ENCODE assay signal across 31 cellular contexts in the genomic region with DNA sequence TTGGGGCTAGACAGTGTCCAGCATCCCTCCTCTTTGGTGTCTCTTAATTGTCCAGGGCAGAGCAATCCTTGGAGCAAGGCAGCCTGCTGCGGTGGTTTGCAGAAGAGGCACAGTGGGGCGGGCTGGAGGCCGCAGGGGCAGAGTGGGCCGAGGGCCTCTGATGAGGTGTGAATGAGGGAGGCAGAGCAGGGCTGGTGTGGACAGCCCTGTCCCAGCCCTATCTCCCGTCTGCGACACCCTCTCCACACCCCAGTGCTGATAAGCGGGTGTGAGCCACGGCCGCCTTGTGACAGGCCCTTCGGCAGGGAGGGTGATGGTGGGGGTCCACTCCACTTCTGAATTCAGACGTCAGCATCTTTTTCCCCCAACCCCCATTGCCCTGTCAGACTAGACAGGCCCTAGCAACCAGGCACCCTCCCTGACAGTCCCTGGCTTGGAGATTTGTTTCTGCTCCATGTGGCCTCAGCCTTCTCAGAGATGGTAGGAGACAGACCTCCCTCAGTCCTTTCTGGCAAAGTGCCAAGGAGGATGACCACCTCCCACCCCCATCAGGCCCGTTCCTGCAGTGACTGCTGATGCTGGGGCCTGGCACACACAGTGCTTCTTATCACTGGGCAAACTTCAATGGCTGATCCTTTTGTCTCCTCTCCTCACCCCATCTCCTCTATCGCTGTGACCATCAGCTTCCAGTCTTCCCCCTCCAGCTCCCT. TPM values are rescaled to one million over a fixed set of nuclear protein-coding genes. Genes with fewer than 3 reads are reported as not detected.
DNase-seq lines count a peak whose midpoint lies in the region; ATAC-seq and TF ChIP-seq lines count a peak whose summit lies in the region.
"Had no signal": no experiment of that assay in that cellular context is flagged by ENCODE, and none has a peak within 500 bp of the region (broad histone marks: within the 10 kb centered on the region; RNA-seq: fewer than 3 reads in every experiment).

No MANE protein-coding gene starts in this region.

- H3K27ac Mint-ChIP-seq in stimulated activated naive CD8-positive, alpha-beta T cell treated with anti-CD3 and anti-CD28 coated beads, Interleukin-15, amount 100 ng/mL, for 72 hours = peak overlapping the region in 1 of 2 donors; percentile 31
- H3K27ac Mint-ChIP-seq in neural progenitor cell = no peak overlapping the region
- H3K27ac Mint-ChIP-seq in stimulated activated naive B cell treated with anti-CD40 and anti-IgM and Interleukin-4, amounts not matched to agents 10 μg/mL and 1 μg/mL and 100 μg/mL, for 72 hours = no peak overlapping the region
- H3K27ac Mint-ChIP-seq: activated naive CD4-positive, alpha-beta T cell treated with anti-CD3 and anti-CD28 coated beads, Interleukin-2, amount 50 U/mL, for 24 hours; activated T-cell treated with anti-CD3 and anti-CD28 coated beads, Interleukin-2, amount 50 U/mL, for 72 hours; HFFc6; stimulated activated effector memory CD8-positive, alpha-beta T cell treated with anti-CD3 and anti-CD28 coated beads, Interleukin-12 subunit alpha, Interleukin-12 subunit beta, amount 100 ng/mL, for 72 hours; T-helper 1 cell treated with Interleukin-12 subunit alpha and Interleukin-12 subunit beta and Interleukin-4 antibody, amounts not matched to agents 30 μg/mL and 1 μg/mL, for 36 hours had no signal

- H2AFZ ChIP-seq in neural progenitor cell (replicated peaks) = no peak overlapping the region

- no peaks in the 10 kb centered on the region for H3K79me2 ChIP-seq in neural progenitor cell (ENCODE audit: low read depth)

- ATAC-seq in stimulated activated naive CD8-positive, alpha-beta T cell treated with anti-CD3 and anti-CD28 coated beads, Interleukin-15, amount 100 ng/mL, for 72 hours = peak; percentile 50
- no peak for ATAC-seq in stimulated activated naive CD8-positive, alpha-beta T cell treated with anti-CD3 and anti-CD28 coated beads, Interleukin-15, Interleukin-2, amounts not matched to agents 100 U/mL and 50 U/mL, for 24 hours
- ATAC-seq in heart left ventricle (peak; percentile 95 to 97 (median 96)), GM21423 (IDR thresholded peaks at IDR 0.05; ENCODE audit: unreplicated experiment) (no peak), HG02798 (IDR thresholded peaks at IDR 0.05; ENCODE audit: poor library complexity, unreplicated experiment) (no peak)
- no peak for ATAC-seq in stimulated activated naive B cell treated with anti-CD40 and anti-IgM and Interleukin-4, amounts not matched to agents 10 μg/mL and 1 μg/mL and 100 μg/mL, for 72 hours (replicated peaks)
- ATAC-seq: activated CD4-positive, CD25-positive, alpha-beta regulatory T cell treated with anti-CD3 and anti-CD28 coated beads, Interleukin-2, amount 50 U/mL, for 24 hours; activated T-cell treated with anti-CD3 and anti-CD28 coated beads, Interleukin-2, amount 50 U/mL, for 72 hours; naive thymus-derived CD4-positive, alpha-beta T cell; psoas muscle; stimulated activated effector memory CD8-positive, alpha-beta T cell treated with anti-CD3 and anti-CD28 coated beads, Interleukin-12 subunit alpha, Interleukin-12 subunit beta, amount 100 ng/mL, for 72 hours had no signal

- peaks cover 0 to 10% (median 0%) of the 10 kb centered on the region in 9 donors for H3K36me3 ChIP-seq in heart left ventricle
- H3K36me3 ChIP-seq in neural progenitor cell = no peaks in the 10 kb centered on the region
- H3K36me3 ChIP-seq: brain microvascular endothelial cell, suprapubic skin had no signal

- H3K9ac ChIP-seq in neural progenitor cell = no peak overlapping the region

- H3K4me1 Mint-ChIP-seq in stimulated activated naive CD8-positive, alpha-beta T cell treated with anti-CD3 and anti-CD28 coated beads, Interleukin-15, amount 100 ng/mL, for 72 hours = peaks cover 7% of the 10 kb centered on the region
- peaks cover 5% of the 10 kb centered on the region for H3K4me1 Mint-ChIP-seq in neural progenitor cell
- H3K4me1 Mint-ChIP-seq in stimulated activated naive B cell treated with anti-CD40 and anti-IgM and Interleukin-4, amounts not matched to agents 10 μg/mL and 1 μg/mL and 100 μg/mL, for 72 hours = no peaks in the 10 kb centered on the region
- H3K4me1 Mint-ChIP-seq: activated naive CD4-positive, alpha-beta T cell treated with anti-CD3 and anti-CD28 coated beads, Interleukin-2, amount 50 U/mL, for 24 hours; stimulated activated effector memory CD8-positive, alpha-beta T cell treated with anti-CD3 and anti-CD28 coated beads, Interleukin-12 subunit alpha, Interleukin-12 subunit beta, amount 100 ng/mL, for 72 hours had no signal

- 38 to 65% (median 55%) methylated on average over 13 of the region's 13 CpGs for WGBS in heart left ventricle, 4 donors

- H3K36me3 Mint-ChIP-seq in neural progenitor cell = peaks cover 21% of the 10 kb centered on the region
- H3K36me3 Mint-ChIP-seq in stimulated activated naive B cell treated with anti-CD40 and anti-IgM and Interleukin-4, amounts not matched to agents 10 μg/mL and 1 μg/mL and 100 μg/mL, for 72 hours = peaks cover 46 to 51% of the 10 kb centered on the region in 2 donors

- H3K4me1 ChIP-seq in heart left ventricle = peaks cover 0 to 63% (median 17%) of the 10 kb centered on the region in 12 donors
- peaks cover 6% of the 10 kb centered on the region for H3K4me1 ChIP-seq in neural progenitor cell
- H3K4me1 ChIP-seq: A549, psoas muscle, suprapubic skin had no signal

- H3K9me3 ChIP-seq in heart left ventricle (peaks cover 0 to 11% (median 0%) of the 10 kb centered on the region in 12 donors), neural progenitor cell (ENCODE audit: low read depth) (no peaks in the 10 kb centered on the region)
- H3K9me3 ChIP-seq: psoas muscle, suprapubic skin had no signal

- H3K27ac ChIP-seq in heart left ventricle (peak overlapping the region; percentile 3 to 90 (median 66)), neural progenitor cell (no peak overlapping the region)
- H3K27ac ChIP-seq: A549, brain microvascular endothelial cell, psoas muscle, suprapubic skin had no signal

- intact Hi-C loops in heart left ventricle (cut with DNase I) = loop anchor here in 4 of 10 donors (1.0 to 10.0 kb wide), 4 partner anchors 10 to 191 kb away; no protein-coding TSS in a partner anchor

- H4K20me1 ChIP-seq in neural progenitor cell (ENCODE audit: low read depth) = no peaks in the 10 kb centered on the region

- H3K4me3 Mint-ChIP-seq in stimulated activated naive CD8-positive, alpha-beta T cell treated with anti-CD3 and anti-CD28 coated beads, Interleukin-15, amount 100 ng/mL, for 72 hours = no peak overlapping the region
- no peak overlapping the region for H3K4me3 Mint-ChIP-seq in neural progenitor cell
- H3K4me3 Mint-ChIP-seq in stimulated activated naive B cell treated with anti-CD40 and anti-IgM and Interleukin-4, amounts not matched to agents 10 μg/mL and 1 μg/mL and 100 μg/mL, for 72 hours = no peak overlapping the region
- H3K4me3 Mint-ChIP-seq: activated naive CD4-positive, alpha-beta T cell treated with anti-CD3 and anti-CD28 coated beads, Interleukin-2, amount 50 U/mL, for 24 hours; activated T-cell treated with anti-CD3 and anti-CD28 coated beads, Interleukin-2, amount 50 U/mL, for 72 hours; CD4-positive, CD25-positive, alpha-beta regulatory T cell; HFFc6; naive thymus-derived CD4-positive, alpha-beta T cell; stimulated activated effector memory CD8-positive, alpha-beta T cell treated with anti-CD3 and anti-CD28 coated beads, Interleukin-12 subunit alpha, Interleukin-12 subunit beta, amount 100 ng/mL, for 72 hours; T-helper 1 cell treated with Interleukin-12 subunit alpha and Interleukin-12 subunit beta and Interleukin-4 antibody, amounts not matched to agents 30 μg/mL and 1 μg/mL, for 36 hours had no signal

- no peak for TF ChIP-seq CTCF in heart left ventricle (IDR thresholded peaks at IDR 0.05)
- no peak for TF ChIP-seq CTCF in neural progenitor cell (IDR thresholded peaks at IDR 0.05)

- H3K4me3 ChIP-seq in heart left ventricle = no peak overlapping the region
- H3K4me3 ChIP-seq in neural progenitor cell = no peak overlapping the region
- H3K4me3 ChIP-seq: A549, psoas muscle, suprapubic skin had no signal

- no peaks in the 10 kb centered on the region for H3K9me3 Mint-ChIP-seq in stimulated activated naive CD8-positive, alpha-beta T cell treated with anti-CD3 and anti-CD28 coated beads, Interleukin-15, amount 100 ng/mL, for 72 hours
- H3K9me3 Mint-ChIP-seq in neural progenitor cell = peaks cover 14% of the 10 kb centered on the region
- H3K9me3 Mint-ChIP-seq in stimulated activated naive B cell treated with anti-CD40 and anti-IgM and Interleukin-4, amounts not matched to agents 10 μg/mL and 1 μg/mL and 100 μg/mL, for 72 hours = no peaks in the 10 kb centered on the region
- H3K9me3 Mint-ChIP-seq: activated naive CD4-positive, alpha-beta T cell treated with anti-CD3 and anti-CD28 coated beads, Interleukin-2, amount 50 U/mL, for 24 hours; activated T-cell treated with anti-CD3 and anti-CD28 coated beads, Interleukin-2, amount 50 U/mL, for 72 hours; CD4-positive, CD25-positive, alpha-beta regulatory T cell; HFFc6; stimulated activated effector memory CD8-positive, alpha-beta T cell treated with anti-CD3 and anti-CD28 coated beads, Interleukin-12 subunit alpha, Interleukin-12 subunit beta, amount 100 ng/mL, for 72 hours; T-helper 1 cell treated with Interleukin-12 subunit alpha and Interleukin-12 subunit beta and Interleukin-4 antibody, amounts not matched to agents 30 μg/mL and 1 μg/mL, for 36 hours had no signal

- no peak overlapping the region for H3K4me2 ChIP-seq in neural progenitor cell
- H3K4me2 ChIP-seq: A549 had no signal

- no peaks in the 10 kb centered on the region for H3K27me3 Mint-ChIP-seq in stimulated activated naive CD8-positive, alpha-beta T cell treated with anti-CD3 and anti-CD28 coated beads, Interleukin-15, amount 100 ng/mL, for 72 hours
- H3K27me3 Mint-ChIP-seq in neural progenitor cell (ENCODE audit: insufficient read depth, low read depth) = peaks cover 7% of the 10 kb centered on the region
- no peaks in the 10 kb centered on the region for H3K27me3 Mint-ChIP-seq in stimulated activated naive B cell treated with anti-CD40 and anti-IgM and Interleukin-4, amounts not matched to agents 10 μg/mL and 1 μg/mL and 100 μg/mL, for 72 hours
- H3K27me3 Mint-ChIP-seq: activated naive CD4-positive, alpha-beta T cell treated with anti-CD3 and anti-CD28 coated beads, Interleukin-2, amount 50 U/mL, for 24 hours; CD4-positive, CD25-positive, alpha-beta regulatory T cell; naive thymus-derived CD4-positive, alpha-beta T cell had no signal

- no peaks in the 10 kb centered on the region for H3K27me3 ChIP-seq in heart left ventricle
- H3K27me3 ChIP-seq in neural progenitor cell = no peaks in the 10 kb centered on the region
- H3K27me3 ChIP-seq: brain microvascular endothelial cell, suprapubic skin had no signal

- TF ChIP-seq POLR2A in heart left ventricle (IDR thresholded peaks at IDR 0.05) = no peak

- no peaks in the 10 kb centered on the region for H3F3A ChIP-seq in neural progenitor cell (ENCODE audit: low read depth)

- no peak for DNase-seq in stimulated activated naive CD8-positive, alpha-beta T cell treated with anti-CD3 and anti-CD28 coated beads, Interleukin-15, amount 100 ng/mL, for 72 hours
- no peak for DNase-seq in stimulated activated naive CD8-positive, alpha-beta T cell treated with anti-CD3 and anti-CD28 coated beads, Interleukin-15, Interleukin-2, amounts not matched to agents 100 U/mL and 50 U/mL, for 24 hours
- DNase-seq in heart left ventricle (peak; percentile 84 to 94 (median 87)), mesenteric fat pad (ENCODE audit: low spot score) (peak; percentile 77), neural progenitor cell (ENCODE audit: low spot score) (no peak)
- DNase-seq in stimulated activated naive B cell treated with anti-CD40 and anti-IgM and Interleukin-4, amounts not matched to agents 10 μg/mL and 1 μg/mL and 100 μg/mL, for 72 hours = no peak
- DNase-seq: activated CD4-positive, alpha-beta T cell treated with anti-CD3 and anti-CD28 coated beads, Interleukin-2, amount 50 U/mL, for 4 hours; activated T-cell treated with anti-CD3 and anti-CD28 coated beads, Interleukin-2, amount 50 U/mL, for 72 hours; amygdala; brain microvascular endothelial cell; CD4-positive, CD25-positive, alpha-beta regulatory T cell; GOT3; HFFc6; IMR-90; midbrain; naive thymus-derived CD4-positive, alpha-beta T cell; NCI-H1048; NCI-H2107; NCI-H774; occipital lobe; psoas muscle; RPMI8226; stimulated activated CD4-positive, alpha-beta T cell treated with anti-CD3 and anti-CD28 coated beads, Interleukin-15, amount 100 ng/mL, for 24 hours had no signal

RNA-seq across cellular contexts. Expression of a gene that starts 37.3 kb away (rescaled TPM):
- total RNA-seq in heart left ventricle (10 to 100 TPM; 18.3 to 35.6 (median 25.0) TPM), mesenteric fat pad (7.3 TPM), neural progenitor cell (ENCODE audit: low replicate concordance) (11.6 and 13.8 TPM in 2 replicates)
- polyA plus RNA-seq in heart left ventricle = 10 to 100 TPM; 19.1 to 35.9 TPM

Comparison
In these comparisons a context has a peak if more than half of its experiments do, and no peak if none do; other contexts are left out.
1. ATAC-seq: peak in stimulated activated naive CD8-positive, alpha-beta T cell treated with anti-CD3 and anti-CD28 coated beads, Interleukin-15, amount 100 ng/mL, for 72 hours (single experiment) and heart left ventricle (4 of 4); none in stimulated activated naive CD8-positive, alpha-beta T cell treated with anti-CD3 and anti-CD28 coated beads, Interleukin-15, Interleukin-2, amounts not matched to agents 100 U/mL and 50 U/mL, for 24 hours (single experiment), stimulated activated naive B cell treated with anti-CD40 and anti-IgM and Interleukin-4, amounts not matched to agents 10 μg/mL and 1 μg/mL and 100 μg/mL, for 72 hours (0 of 2), GM21423 (single experiment) and HG02798 (single experiment).
2. DNase-seq: peak in heart left ventricle (5 of 5) and mesenteric fat pad (single experiment); none in stimulated activated naive CD8-positive, alpha-beta T cell treated with anti-CD3 and anti-CD28 coated beads, Interleukin-15, amount 100 ng/mL, for 72 hours (0 of 2), stimulated activated naive CD8-positive, alpha-beta T cell treated with anti-CD3 and anti-CD28 coated beads, Interleukin-15, Interleukin-2, amounts not matched to agents 100 U/mL and 50 U/mL, for 24 hours (single experiment), neural progenitor cell (single experiment) and stimulated activated naive B cell treated with anti-CD40 and anti-IgM and Interleukin-4, amounts not matched to agents 10 μg/mL and 1 μg/mL and 100 μg/mL, for 72 hours (single experiment).